13 cellular contexts compared by ENCODE assay signal in genomic region chr2:102258025-102258385, GRCh38. TPM values are rescaled to one million over a fixed set of nuclear protein-coding genes. Genes with fewer than 3 reads are reported as not detected.
DNase-seq lines count a peak whose midpoint lies in the region; ATAC-seq and TF ChIP-seq lines count a peak whose summit lies in the region.
"Had no signal": no experiment of that assay in that cellular context is flagged by ENCODE, and none has a peak within 500 bp of the region (broad histone marks: within the 10 kb centered on the region; RNA-seq: fewer than 3 reads in every experiment).

No MANE protein-coding gene starts in this region.

- TF ChIP-seq CTCF in MCF 10A (IDR thresholded peaks at IDR 0.05; ENCODE audit: unreplicated experiment), result no peak
- TF ChIP-seq CTCF in breast epithelium (IDR thresholded peaks at IDR 0.05), result no peak
- no peak for TF ChIP-seq CTCF in PC-9 (conservative IDR thresholded peaks at IDR 0.05)
- no peak for TF ChIP-seq CTCF in upper lobe of left lung (IDR thresholded peaks at IDR 0.05)
- TF ChIP-seq CTCF in neural progenitor cell (IDR thresholded peaks at IDR 0.05), result no peak

- DNase-seq in MCF 10A (ENCODE audit: unreplicated experiment) (no peak), breast epithelium (ENCODE audit: low spot score in 2 of 2) (no peak), PC-9 (no peak), upper lobe of left lung (no peak), neural progenitor cell (ENCODE audit: low spot score) (no peak)
- DNase-seq in central memory CD8-positive, alpha-beta T cell (ENCODE audit: low spot score in 2 of 2), result no peak
- DNase-seq in stimulated activated CD4-positive, alpha-beta T cell treated with anti-CD3 and anti-CD28 coated beads, Interleukin-15, amount 100 ng/mL, for 24 hours, result no peak
- DNase-seq: anterior cingulate cortex, left lung, NCI-H187 treated with DMSO at 0.1 percent for 48 hours, tibial artery had no signal

- no peaks in the 10 kb centered on the region for H3K27me3 ChIP-seq in breast epithelium
- H3K27me3 ChIP-seq in PC-9 (ENCODE audit: insufficient read depth, low read depth), result no peaks in the 10 kb centered on the region
- H3K27me3 ChIP-seq in upper lobe of left lung, result no peaks in the 10 kb centered on the region
- H3K27me3 ChIP-seq in neural progenitor cell, result no peaks in the 10 kb centered on the region
- H3K27me3 ChIP-seq: left lung, tibial artery had no signal

- H3K27ac Mint-ChIP-seq in MCF 10A (ENCODE audit: low read depth, unreplicated experiment), result peak overlapping the region; percentile 99
- H3K27ac Mint-ChIP-seq in central memory CD8-positive, alpha-beta T cell (ENCODE audit: low read depth), result peak overlapping the region; percentile 83
- H3K27ac Mint-ChIP-seq in neural progenitor cell, result no peak overlapping the region

- H3K4me3 ChIP-seq in breast epithelium, result no peak overlapping the region
- H3K4me3 ChIP-seq in PC-9, result no peak overlapping the region
- H3K4me3 ChIP-seq in upper lobe of left lung, result no peak overlapping the region
- no peak overlapping the region for H3K4me3 ChIP-seq in neural progenitor cell
- H3K4me3 ChIP-seq: left lung, tibial artery had no signal

- no peak for ATAC-seq in central memory CD8-positive, alpha-beta T cell (replicated peaks; ENCODE audit: extremely low read depth, poor library complexity, severe bottlenecking)
- ATAC-seq in upper lobe of left lung (ENCODE audit: low FRiP score in 2 of 2), result no peak
- no peak for ATAC-seq in HG03460 (IDR thresholded peaks at IDR 0.05; ENCODE audit: unreplicated experiment)

- no peaks in the 10 kb centered on the region for H3K36me3 ChIP-seq in breast epithelium
- H3K36me3 ChIP-seq in PC-9 (ENCODE audit: low read depth), result no peaks in the 10 kb centered on the region; the same call in 1 of the 2 replicates
- H3K36me3 ChIP-seq in upper lobe of left lung, result no peaks in the 10 kb centered on the region
- no peaks in the 10 kb centered on the region for H3K36me3 ChIP-seq in neural progenitor cell
- H3K36me3 ChIP-seq: left lung, tibial artery had no signal

- H3K27me3 Mint-ChIP-seq in MCF 10A (ENCODE audit: insufficient read depth, unreplicated experiment) (no peaks in the 10 kb centered on the region), neural progenitor cell (ENCODE audit: insufficient read depth, low read depth) (peaks cover 3% of the 10 kb centered on the region)
- no peaks in the 10 kb centered on the region for H3K27me3 Mint-ChIP-seq in central memory CD8-positive, alpha-beta T cell

- POLR2A ChIA-PET in MCF 10A (lab: Yijun Ruan, JAX), result interaction anchor here (0.9 kb wide), 1 partner anchor 233 kb away, joined by 4 read pairs; no protein-coding TSS in a partner anchor
- POLR2A ChIA-PET in PC-9 (lab: Charles Lee; ENCODE audit: unreplicated experiment), result no interaction called here

- no peak overlapping the region for H3K9ac ChIP-seq in neural progenitor cell

- peaks cover 10% of the 10 kb centered on the region; the same call in 1 of the 2 replicates for H3F3A ChIP-seq in PC-9 (ENCODE audit: insufficient read depth, low read depth)
- no peaks in the 10 kb centered on the region for H3F3A ChIP-seq in neural progenitor cell (ENCODE audit: low read depth)

- H3K79me2 ChIP-seq in PC-9 (ENCODE audit: low read depth) (no peaks in the 10 kb centered on the region), neural progenitor cell (ENCODE audit: low read depth) (no peaks in the 10 kb centered on the region)

- H3K4me1 ChIP-seq in breast epithelium, result no peaks in the 10 kb centered on the region
- H3K4me1 ChIP-seq in PC-9 (replicated peaks; ENCODE audit: insufficient read depth), result peaks cover 27% of the 10 kb centered on the region
- peaks cover 7 to 16% (median 13%) of the 10 kb centered on the region in 4 donors for H3K4me1 ChIP-seq in upper lobe of left lung
- H3K4me1 ChIP-seq in neural progenitor cell, result no peaks in the 10 kb centered on the region

- H3K4me2 ChIP-seq in PC-9 (no peak overlapping the region), neural progenitor cell (no peak overlapping the region)

- H3K9me3 Mint-ChIP-seq in MCF 10A (ENCODE audit: unreplicated experiment) (no peaks in the 10 kb centered on the region), neural progenitor cell (no peaks in the 10 kb centered on the region)
- H3K9me3 Mint-ChIP-seq in central memory CD8-positive, alpha-beta T cell, result peaks cover 4% of the 10 kb centered on the region

- H3K27ac ChIP-seq in breast epithelium, result no peak overlapping the region
- peak overlapping the region; percentile 87 for H3K27ac ChIP-seq in PC-9
- peak overlapping the region in 3 of 4 donors; percentile 21 to 48 (median 44) for H3K27ac ChIP-seq in upper lobe of left lung
- no peak overlapping the region for H3K27ac ChIP-seq in neural progenitor cell
- H3K27ac ChIP-seq: C4-2B, tibial artery had no signal

- BruUV-seq in MCF 10A (replicated peaks; lab: Mats Ljungman, UMichigan) (TSS peak; percentile 98), PC-9 (replicated peaks; lab: Mats Ljungman, UMichigan) (TSS peak; percentile 30)

- H3K4me3 Mint-ChIP-seq in MCF 10A (ENCODE audit: unreplicated experiment) (no peak overlapping the region), neural progenitor cell (no peak overlapping the region)
- H3K4me3 Mint-ChIP-seq in central memory CD8-positive, alpha-beta T cell, result no peak overlapping the region

- H4K20me1 ChIP-seq in PC-9 (ENCODE audit: insufficient read depth) (no peaks in the 10 kb centered on the region), neural progenitor cell (ENCODE audit: low read depth) (no peaks in the 10 kb centered on the region)

- H3K9me3 ChIP-seq in breast epithelium (no peaks in the 10 kb centered on the region), PC-9 (ENCODE audit: insufficient read depth, low read depth) (peaks cover 9% of the 10 kb centered on the region; the same call in 1 of the 2 replicates), upper lobe of left lung (no peaks in the 10 kb centered on the region), neural progenitor cell (ENCODE audit: low read depth) (no peaks in the 10 kb centered on the region)
- H3K9me3 ChIP-seq: left lung, tibial artery had no signal

- WGBS in upper lobe of left lung, 2 donors, result 87 to 88% methylated on average over 2 of the region's 2 CpGs

- intact Hi-C loops in MCF 10A (cut with micrococcal nuclease) (loop anchor here (1.0 to 5.0 kb wide), 2 partner anchors 39 to 79 kb away; no protein-coding TSS in a partner anchor), breast epithelium (cut with DNase I; ENCODE audit: low total_unique reads) (no loop called here), PC-9 (cut with micrococcal nuclease; ENCODE audit: unreplicated experiment) (loop anchor here (10.0 kb wide), 1 partner anchor 447 kb away; no protein-coding TSS in a partner anchor)

- no peak for TF ChIP-seq EP300 in upper lobe of left lung (IDR thresholded peaks at IDR 0.05)

- H3K4me1 Mint-ChIP-seq in MCF 10A (ENCODE audit: insufficient read depth, unreplicated experiment) (peaks cover 18% of the 10 kb centered on the region), neural progenitor cell (no peaks in the 10 kb centered on the region)
- peaks cover 32% of the 10 kb centered on the region for H3K4me1 Mint-ChIP-seq in central memory CD8-positive, alpha-beta T cell

- no peaks in the 10 kb centered on the region for H3K36me3 Mint-ChIP-seq in MCF 10A (ENCODE audit: insufficient read depth, unreplicated experiment)
- peaks cover 3% of the 10 kb centered on the region for H3K36me3 Mint-ChIP-seq in central memory CD8-positive, alpha-beta T cell (ENCODE audit: insufficient read depth)
- H3K36me3 Mint-ChIP-seq in neural progenitor cell, result no peaks in the 10 kb centered on the region

- H2AFZ ChIP-seq in PC-9 (peak overlapping the region; percentile 22; the same call in 1 of the 2 replicates), neural progenitor cell (replicated peaks) (no peak overlapping the region)

- CTCF ChIA-PET in MCF 10A (lab: Yijun Ruan, JAX) (interaction anchor here (0.7 to 1.6 kb wide), 5 partner anchors 11 to 367 kb away, joined by 3 to 5 read pairs (median 3); no protein-coding TSS in a partner anchor), PC-9 (lab: Charles Lee) (no interaction called here)

- H3K9me2 ChIP-seq in PC-9 (ENCODE audit: insufficient read depth), result no peaks in the 10 kb centered on the region

- TF ChIP-seq POLR2A in breast epithelium (IDR thresholded peaks at IDR 0.05) (no peak), upper lobe of left lung (IDR thresholded peaks at IDR 0.05) (no peak)

RNA-seq across cellular contexts. Expression of gene IL1RL1, which starts 53.4 kb away (rescaled TPM):
- total RNA-seq in MCF 10A (2022) (10.0 and 25.6 TPM in 2 replicates), breast epithelium (10 to 100 TPM in 2 of 3 donors, 1 to 10 TPM in 1; 6.3 to 27.8 (median 12.1) TPM), PC-9 (2021) (0.55 and 1.7 TPM in 2 replicates), upper lobe of left lung (100 to 1,000 TPM in 1 of 6 donors, 10 to 100 TPM in 5; 26.2 to 203 (median 53.1) TPM), neural progenitor cell (ENCODE audit: low replicate concordance) (not detected in 2 replicates)

Comparison
In these comparisons a context has a peak if more than half of its experiments do, and no peak if none do; other contexts are left out.
1. H3K27ac ChIP-seq: peak in PC-9 (single experiment) and upper lobe of left lung (3 of 4); none in breast epithelium (0 of 2) and neural progenitor cell (single experiment).